In genomic region chr3:32481791-32482631, GRCh38 we compare ENCODE assay signal across 23 cellular contexts. TPM values are rescaled to one million over a fixed set of nuclear protein-coding genes. Genes with fewer than 3 reads are reported as not detected.
DNase-seq lines count a peak whose midpoint lies in the region; ATAC-seq and TF ChIP-seq lines count a peak whose summit lies in the region.
"Had no signal": no experiment of that assay in that cellular context is flagged by ENCODE, and none has a peak within 500 bp of the region (broad histone marks: within the 10 kb centered on the region; RNA-seq: fewer than 3 reads in every experiment).

No MANE protein-coding gene starts in this region.

- H3K9me3 Mint-ChIP-seq in activated CD8-positive, alpha-beta memory T cell treated with anti-CD3 and anti-CD28 coated beads, Interleukin-2, amount 10 ng/mL, durations not matched to agents 7 days and 5 days (ENCODE audit: low read depth) = no peaks in the 10 kb centered on the region
- no peaks in the 10 kb centered on the region for H3K9me3 Mint-ChIP-seq in activated T-helper 2 cell treated with anti-CD3 and anti-CD28 coated beads, Interferon-gamma antibody, Interleukin-2, Interleukin-4, amounts not matched to agents 10 μg/mL and 5 μg/mL and 100 μg/mL, durations not matched to agents 14 hours and 24 hours and 36 hours
- no peaks in the 10 kb centered on the region for H3K9me3 Mint-ChIP-seq in stimulated activated effector memory CD8-positive, alpha-beta T cell treated with anti-CD3 and anti-CD28 coated beads, Interleukin-12 subunit alpha, Interleukin-12 subunit beta, amount 100 ng/mL, for 72 hours
- H3K9me3 Mint-ChIP-seq: type B pancreatic cell, WTC11 had no signal

- H3K4me1 Mint-ChIP-seq in activated CD8-positive, alpha-beta memory T cell treated with anti-CD3 and anti-CD28 coated beads, Interleukin-2, amount 10 ng/mL, durations not matched to agents 7 days and 5 days = peaks cover 16% of the 10 kb centered on the region
- peaks cover 30% of the 10 kb centered on the region for H3K4me1 Mint-ChIP-seq in activated T-helper 2 cell treated with anti-CD3 and anti-CD28 coated beads, Interferon-gamma antibody, Interleukin-2, Interleukin-4, amounts not matched to agents 10 μg/mL and 5 μg/mL and 100 μg/mL, durations not matched to agents 14 hours and 24 hours and 36 hours (ENCODE audit: low read depth)
- H3K4me1 Mint-ChIP-seq in stimulated activated effector memory CD8-positive, alpha-beta T cell treated with anti-CD3 and anti-CD28 coated beads, Interleukin-12 subunit alpha, Interleukin-12 subunit beta, amount 100 ng/mL, for 72 hours = peaks cover 32% of the 10 kb centered on the region
- H3K4me1 Mint-ChIP-seq: brain, WTC11 had no signal

- CTCF ChIA-PET in activated CD8-positive, alpha-beta memory T cell treated with anti-CD3 and anti-CD28 coated beads, Interleukin-2, amount 10 ng/mL, durations not matched to agents 7 days and 5 days (lab: Charles Lee) = interaction anchor here (0.5 to 2.2 kb wide), 5 partner anchors 11 to 306 kb away, joined by 3 to 8 read pairs (median 3); no protein-coding TSS in a partner anchor
- CTCF ChIA-PET in HEK293 (lab: Yijun Ruan, JAX) = interaction anchor here (0.8 to 1.1 kb wide), 3 partner anchors 8 to 18 kb away, joined by 3 read pairs; no protein-coding TSS in a partner anchor

- H3K27ac ChIP-seq in HEK293 (ENCODE audit: extremely low read depth, low read depth, low read length) = no peak overlapping the region
- H3K27ac ChIP-seq: stomach had no signal

- H3K4me3 ChIP-seq in HEK293 (ENCODE audit: low read depth, low read length) = no peak overlapping the region
- H3K4me3 ChIP-seq: stomach had no signal

- intact Hi-C loops in activated T-helper 2 cell treated with anti-CD3 and anti-CD28 coated beads, Interferon-gamma antibody, Interleukin-2, Interleukin-4, amounts not matched to agents 10 μg/mL and 5 μg/mL and 100 μg/mL, durations not matched to agents 14 hours and 24 hours and 36 hours (cut with micrococcal nuclease) = no loop called here

- peak; percentile 55 for ATAC-seq in activated CD8-positive, alpha-beta memory T cell treated with anti-CD3 and anti-CD28 coated beads, Interleukin-2, amount 10 ng/mL, durations not matched to agents 7 days and 5 days
- peak; percentile 92 for ATAC-seq in stimulated activated effector memory CD8-positive, alpha-beta T cell treated with anti-CD3 and anti-CD28 coated beads, Interleukin-12 subunit alpha, Interleukin-12 subunit beta, amount 100 ng/mL, for 72 hours
- no peak for ATAC-seq in HG03378 (IDR thresholded peaks at IDR 0.05; ENCODE audit: unreplicated experiment)
- no peak for ATAC-seq in HG03280 (IDR thresholded peaks at IDR 0.05; ENCODE audit: unreplicated experiment)
- ATAC-seq: WTC11 had no signal

- no peak for DNase-seq in activated CD8-positive, alpha-beta memory T cell treated with anti-CD3 and anti-CD28 coated beads, Interleukin-2, amount 10 ng/mL, durations not matched to agents 7 days and 5 days
- DNase-seq in activated CD8-positive, alpha-beta memory T cell treated with anti-CD3 and anti-CD28 coated beads for 24 hours = no peak
- no peak for DNase-seq in activated T-helper 2 cell treated with anti-CD3 and anti-CD28 coated beads, Interferon-gamma antibody, Interleukin-2, Interleukin-4, amounts not matched to agents 10 μg/mL and 5 μg/mL and 100 μg/mL, durations not matched to agents 14 hours and 24 hours and 36 hours (ENCODE audit: low spot score)
- no peak for DNase-seq in stimulated activated effector memory CD8-positive, alpha-beta T cell treated with anti-CD3 and anti-CD28 coated beads, Interleukin-12 subunit alpha, Interleukin-12 subunit beta, amount 100 ng/mL, for 72 hours (ENCODE audit: low spot score in 2 of 2)
- DNase-seq in NCI-H1436 treated with DMSO at 0.1 percent for 48 hours (lab: John Stamatoyannopoulos, UW) = no peak
- DNase-seq: BE2C; effector memory CD4-positive, alpha-beta T cell; H7; kidney; mammary epithelial cell; MM.1S; NCI-H1694 treated with DMSO at 0.1 percent for 48 hours; NCI-H69; SK-N-SH; stimulated activated CD4-positive, alpha-beta T cell treated with anti-CD3 and anti-CD28 coated beads, Interleukin-2, amount 100 ng/mL, for 48 hours; stomach; T-helper 9 cell had no signal

- no peaks in the 10 kb centered on the region for H3K9me3 ChIP-seq in HEK293 (ENCODE audit: control insufficient read depth, insufficient read depth, low read depth, low read length)
- H3K9me3 ChIP-seq: BE2C, SK-N-SH, stomach had no signal

- POLR2A ChIA-PET in HEK293 (lab: Yijun Ruan, JAX) = no interaction called here

- no peaks in the 10 kb centered on the region; the same call in 1 of the 2 replicates for H3K4me1 ChIP-seq in HEK293 (ENCODE audit: control insufficient read depth, insufficient read depth, low read length)
- H3K4me1 ChIP-seq: BE2C had no signal

- no peak overlapping the region for H3K4me3 Mint-ChIP-seq in activated CD8-positive, alpha-beta memory T cell treated with anti-CD3 and anti-CD28 coated beads, Interleukin-2, amount 10 ng/mL, durations not matched to agents 7 days and 5 days
- no peak overlapping the region for H3K4me3 Mint-ChIP-seq in activated T-helper 2 cell treated with anti-CD3 and anti-CD28 coated beads, Interferon-gamma antibody, Interleukin-2, Interleukin-4, amounts not matched to agents 10 μg/mL and 5 μg/mL and 100 μg/mL, durations not matched to agents 14 hours and 24 hours and 36 hours (ENCODE audit: low read depth)
- no peak overlapping the region for H3K4me3 Mint-ChIP-seq in stimulated activated effector memory CD8-positive, alpha-beta T cell treated with anti-CD3 and anti-CD28 coated beads, Interleukin-12 subunit alpha, Interleukin-12 subunit beta, amount 100 ng/mL, for 72 hours
- H3K4me3 Mint-ChIP-seq: brain, type B pancreatic cell, WTC11 had no signal

- no peaks in the 10 kb centered on the region for H3K27me3 Mint-ChIP-seq in activated CD8-positive, alpha-beta memory T cell treated with anti-CD3 and anti-CD28 coated beads, Interleukin-2, amount 10 ng/mL, durations not matched to agents 7 days and 5 days
- no peaks in the 10 kb centered on the region for H3K27me3 Mint-ChIP-seq in activated T-helper 2 cell treated with anti-CD3 and anti-CD28 coated beads, Interferon-gamma antibody, Interleukin-2, Interleukin-4, amounts not matched to agents 10 μg/mL and 5 μg/mL and 100 μg/mL, durations not matched to agents 14 hours and 24 hours and 36 hours (ENCODE audit: low read depth)
- H3K27me3 Mint-ChIP-seq: brain, type B pancreatic cell had no signal

- no peak for TF ChIP-seq CTCF in HEK293 (tag by site-specific recombination; IDR thresholded peaks at IDR 0.05)

- peaks cover 0 to 22% of the 10 kb centered on the region in 2 experiments; a peak in 1 of 3 replicates for H3K36me3 ChIP-seq in HEK293 (ENCODE audit: control insufficient read depth in 2 of 2, insufficient read depth in 1 of 2, low read length in 2 of 2)
- H3K36me3 ChIP-seq: BE2C had no signal

- H3K27ac Mint-ChIP-seq in activated CD8-positive, alpha-beta memory T cell treated with anti-CD3 and anti-CD28 coated beads, Interleukin-2, amount 10 ng/mL, durations not matched to agents 7 days and 5 days = no peak overlapping the region
- H3K27ac Mint-ChIP-seq in activated T-helper 2 cell treated with anti-CD3 and anti-CD28 coated beads, Interferon-gamma antibody, Interleukin-2, Interleukin-4, amounts not matched to agents 10 μg/mL and 5 μg/mL and 100 μg/mL, durations not matched to agents 14 hours and 24 hours and 36 hours = peak overlapping the region; percentile 21
- H3K27ac Mint-ChIP-seq in stimulated activated effector memory CD8-positive, alpha-beta T cell treated with anti-CD3 and anti-CD28 coated beads, Interleukin-12 subunit alpha, Interleukin-12 subunit beta, amount 100 ng/mL, for 72 hours = peak overlapping the region; percentile 83
- H3K27ac Mint-ChIP-seq: brain, type B pancreatic cell, WTC11 had no signal

- peaks cover 57% of the 10 kb centered on the region for H3K36me3 Mint-ChIP-seq in activated CD8-positive, alpha-beta memory T cell treated with anti-CD3 and anti-CD28 coated beads, Interleukin-2, amount 10 ng/mL, durations not matched to agents 7 days and 5 days
- H3K36me3 Mint-ChIP-seq in activated T-helper 2 cell treated with anti-CD3 and anti-CD28 coated beads, Interferon-gamma antibody, Interleukin-2, Interleukin-4, amounts not matched to agents 10 μg/mL and 5 μg/mL and 100 μg/mL, durations not matched to agents 14 hours and 24 hours and 36 hours (ENCODE audit: low read depth) = peaks cover 77% of the 10 kb centered on the region
- no peaks in the 10 kb centered on the region for H3K36me3 Mint-ChIP-seq in stimulated activated effector memory CD8-positive, alpha-beta T cell treated with anti-CD3 and anti-CD28 coated beads, Interleukin-12 subunit alpha, Interleukin-12 subunit beta, amount 100 ng/mL, for 72 hours

TF ChIP-seq in HEK293, 187 proteins besides CTCF, POLR2A, EP300 and RAD21 (continues in another document):
- TF ChIP-seq ATF2 (tag by site-specific recombination; IDR thresholded peaks at IDR 0.05; ENCODE audit: low read depth) (peak; percentile 71; the same call in 1 of the 2 replicates), TCF7L2 (IDR thresholded peaks at IDR 0.05; ENCODE audit: borderline replicate concordance, low read depth, low read length) (no peak), ZFHX2 (tag by site-specific recombination; conservative IDR thresholded peaks at IDR 0.05) (no peak), ZNF140 (tag by site-specific recombination; IDR thresholded peaks at IDR 0.05) (no peak), YY2 (tag by site-specific recombination; IDR thresholded peaks at IDR 0.05) (no peak), SCRT2 (tag by site-specific recombination; IDR thresholded peaks at IDR 0.05) (peak; percentile 15; the same call in 1 of the 2 replicates)

RNA-seq across cellular contexts. Expression of gene CMTM6, which starts 20.6 kb away (rescaled TPM):
- total RNA-seq in activated CD8-positive, alpha-beta memory T cell treated with anti-CD3 and anti-CD28 coated beads, Interleukin-2, amount 10 ng/mL, durations not matched to agents 7 days and 5 days = 100 to 1,000 TPM in 1 of 2 experiments, 10 to 100 TPM in 1; 43.7 to 102 TPM
- total RNA-seq in activated T-helper 2 cell treated with anti-CD3 and anti-CD28 coated beads, Interferon-gamma antibody, Interleukin-2, Interleukin-4, amounts not matched to agents 10 μg/mL and 5 μg/mL and 100 μg/mL, durations not matched to agents 14 hours and 24 hours and 36 hours = 107 and 108 TPM in 2 replicates

Comparison
In these comparisons a context has a peak if more than half of its experiments do, and no peak if none do; other contexts are left out.
1. ATAC-seq: peak in activated CD8-positive, alpha-beta memory T cell treated with anti-CD3 and anti-CD28 coated beads, Interleukin-2, amount 10 ng/mL, durations not matched to agents 7 days and 5 days (single experiment) and stimulated activated effector memory CD8-positive, alpha-beta T cell treated with anti-CD3 and anti-CD28 coated beads, Interleukin-12 subunit alpha, Interleukin-12 subunit beta, amount 100 ng/mL, for 72 hours (single experiment); none in HG03378 (single experiment) and HG03280 (single experiment).